Comparison of ENCODE assay signal across 7 cellular contexts in genomic region chr6:30075094-30075986, GRCh38. TPM values are rescaled to one million over a fixed set of nuclear protein-coding genes. Genes with fewer than 3 reads are reported as not detected.
DNase-seq lines count a peak whose midpoint lies in the region; ATAC-seq and TF ChIP-seq lines count a peak whose summit lies in the region.

RNF39 (minus strand) TSS chr6:30075769; CDS start chr6:30075585, 184 bp downstream.

- H3K4me3 ChIP-seq in epithelial cell of esophagus (ENCODE audit: low read length) = peak within 1 kb of the TSS; percentile 88

- DNase-seq in GM13977 (ENCODE audit: low spot score) (no peak), RPMI8226 (peak; percentile 35), epithelial cell of esophagus (ENCODE audit: low read depth) (peak; percentile 87), osteocyte (ENCODE audit: extremely low spot score, unreplicated experiment) (no peak), ACHN (no peak), NCI-H2081 treated with DMSO at 0.1 percent for 48 hours (lab: John Stamatoyannopoulos, UW) (no peak)

- TF ChIP-seq CTCF in GM13977 (IDR thresholded peaks at IDR 0.05; ENCODE audit: extremely low read depth, insufficient read depth, missing control alignments) (peak; percentile 40), epithelial cell of esophagus (IDR thresholded peaks at IDR 0.05; ENCODE audit: insufficient read depth, low read depth, low read length, missing control alignments) (peak; percentile 64), osteocyte (IDR thresholded peaks at IDR 0.05) (peak; percentile 53)

- H3K4me1 Mint-ChIP-seq in osteocyte (ENCODE audit: unreplicated experiment) = peaks cover 36% of the 10 kb centered on the region

- in situ Hi-C loops in GM13977 (cut with MboI; ENCODE audit: low pct_unique_long_range_greater_than_20kb, low sequenced_read_pairs, unreplicated experiment) (no loop called here), ACHN (cut with HindIII; ENCODE audit: low pct_ligation_motif_present, low pct_unique_long_range_greater_than_20kb, low sequenced_read_pairs) (no loop called here)

- no peak within 1 kb of the TSS for H3K27ac Mint-ChIP-seq in osteocyte (ENCODE audit: unreplicated experiment)

- H3K36me3 Mint-ChIP-seq in osteocyte (ENCODE audit: unreplicated experiment) = peaks cover 18% of the 10 kb centered on the region

- no peaks in the 10 kb centered on the region for H3K9me3 Mint-ChIP-seq in osteocyte (ENCODE audit: unreplicated experiment)

- H3K27me3 Mint-ChIP-seq in osteocyte (ENCODE audit: unreplicated experiment) = peaks cover 90% of the 10 kb centered on the region

- H3K4me3 Mint-ChIP-seq in osteocyte (ENCODE audit: unreplicated experiment) = peak within 1 kb of the TSS; percentile 66

- no peak for ATAC-seq in GM18909 (IDR thresholded peaks at IDR 0.05; ENCODE audit: poor library complexity, unreplicated experiment)

RNA-seq across cellular contexts. Expression of gene RNF39, which starts in this region (rescaled TPM):
- total RNA-seq in osteocyte = not detected in 2 replicates

Comparison
In these comparisons a context has a peak if more than half of its experiments do, and no peak if none do; other contexts are left out.
1. DNase-seq: peak in RPMI8226 (single experiment) and epithelial cell of esophagus (single experiment); none in GM13977 (single experiment), osteocyte (single experiment), ACHN (single experiment) and NCI-H2081 treated with DMSO at 0.1 percent for 48 hours (single experiment).
2. Peak in every context shown above with its lines, with median percentiles within 50 percentile points of each other: CTCF ChIP-seq.